In genomic region chr12:120196363-120196762, GRCh38 we compare ENCODE assay signal across 11 cellular contexts. TPM values are rescaled to one million over a fixed set of nuclear protein-coding genes. Genes with fewer than 3 reads are reported as not detected.
A peak's percentile ranks its signal among the peaks of the same experiment; 100 is the strongest.
DNase-seq lines count a peak whose midpoint lies in the region; TF ChIP-seq lines count a peak whose summit lies in the region.
"Had no signal": no experiment of that assay in that cellular context is flagged by ENCODE, and none has a peak within 500 bp of the region (broad histone marks: within the 10 kb centered on the region; RNA-seq: fewer than 3 reads in every experiment).

No MANE protein-coding gene starts in this region.

- TF ChIP-seq POLR2A in vagina (IDR thresholded peaks at IDR 0.05), result no peak

- H3K9ac ChIP-seq in SU-DHL-6 (ENCODE audit: low read length), result 0 out of 2 replicates have a peak overlapping the region, but pooled peaks have one; percentile 77

- CTCF ChIA-PET in A673 (lab: Charles Lee), result no interaction called here

- H3K9me3 ChIP-seq in A673 (ENCODE audit: low read depth, low read length, poor library complexity, severe bottlenecking) (no peaks in the 10 kb centered on the region), SU-DHL-6 (ENCODE audit: insufficient read depth, low read length) (no peaks in the 10 kb centered on the region), vagina (no peaks in the 10 kb centered on the region)
- H3K9me3 ChIP-seq: heart left ventricle had no signal

- peaks cover 57% of the 10 kb centered on the region for H3K79me2 ChIP-seq in SU-DHL-6 (ENCODE audit: insufficient read depth, low read length)

- peaks cover 48% of the 10 kb centered on the region for H3K36me3 ChIP-seq in A673 (ENCODE audit: insufficient read depth, low read length, poor library complexity, severe bottlenecking)
- H3K36me3 ChIP-seq in SU-DHL-6 (ENCODE audit: low read length), result peaks cover 38% of the 10 kb centered on the region
- H3K36me3 ChIP-seq in vagina, result peaks cover 0 to 26% of the 10 kb centered on the region in 2 donors

- H3K4me3 ChIP-seq in A673 (ENCODE audit: low read depth, low read length, poor library complexity, severe bottlenecking) (no peak overlapping the region), SU-DHL-6 (ENCODE audit: insufficient read depth, low read length, poor library complexity, severe bottlenecking) (peak overlapping the region; percentile 20), fibroblast of mammary gland (ENCODE audit: control insufficient read depth, low read depth, low read length) (no peak overlapping the region), vagina (no peak overlapping the region)
- H3K4me3 ChIP-seq: heart left ventricle had no signal

- DNase-seq in A673 (ENCODE audit: low spot score) (no peak), G401 (ENCODE audit: low spot score) (peak; percentile 10), fibroblast of mammary gland (ENCODE audit: low read depth) (peak; percentile 47), vagina (ENCODE audit: extremely low spot score in 2 of 2) (no peak), GM03348 (ENCODE audit: low spot score) (no peak), GF-D8 (lab: John Stamatoyannopoulos, UW) (no peak)
- no peak for DNase-seq in activated CD4-positive, CD25-positive, alpha-beta regulatory T cell treated with anti-CD3 and anti-CD28 coated beads, Interleukin-2, amount 50 U/mL, for 72 hours
- DNase-seq: activated effector memory CD4-positive, alpha-beta T cell treated with Interleukin-2 at 50 U/mL for 16 hours; heart left ventricle; NCI-H1694 had no signal

- no TSS peak for BruUV-seq in A673 (replicated peaks; lab: Mats Ljungman, UMichigan)

- in situ Hi-C loops in G401 (cut with HindIII; ENCODE audit: low sequenced_read_pairs), result no loop called here

- intact Hi-C loops in A673 (cut with micrococcal nuclease; ENCODE audit: unreplicated experiment), result no loop called here
- intact Hi-C loops in vagina (cut with DNase I), result no loop called here

- no peak overlapping the region for H2AFZ ChIP-seq in SU-DHL-6 (ENCODE audit: low read depth, low read length, severe bottlenecking)

- H3K27me3 ChIP-seq in A673 (replicated peaks; ENCODE audit: insufficient read depth, low read depth, low read length, poor library complexity) (no peaks in the 10 kb centered on the region), SU-DHL-6 (ENCODE audit: low read length) (no peaks in the 10 kb centered on the region), vagina (no peaks in the 10 kb centered on the region)
- H3K27me3 ChIP-seq: heart left ventricle had no signal

- no peaks in the 10 kb centered on the region for H3K9me2 ChIP-seq in SU-DHL-6 (replicated peaks; ENCODE audit: insufficient read depth, low read length)

- peaks cover 11% of the 10 kb centered on the region for H4K20me1 ChIP-seq in SU-DHL-6 (ENCODE audit: low read depth, low read length)

- H3K27ac ChIP-seq in A673 (ENCODE audit: low read depth, low read length, poor library complexity, severe bottlenecking), result peak overlapping the region; percentile 30
- peak overlapping the region; percentile 85 for H3K27ac ChIP-seq in SU-DHL-6 (ENCODE audit: low read depth, low read length)
- H3K27ac ChIP-seq in vagina, result no peak overlapping the region

- H3F3A ChIP-seq in SU-DHL-6 (ENCODE audit: insufficient read depth), result peaks cover 66% of the 10 kb centered on the region

- POLR2A ChIA-PET in A673 (lab: Charles Lee; ENCODE audit: low non-redundant PET), result no interaction called here

- TF ChIP-seq CTCF in A673 (conservative IDR thresholded peaks at IDR 0.05; ENCODE audit: low read depth, low read length) (no peak), SU-DHL-6 (IDR thresholded peaks at IDR 0.05; ENCODE audit: insufficient read depth, low read length, poor library complexity, severe bottlenecking) (no peak), fibroblast of mammary gland (conservative IDR thresholded peaks at IDR 0.05; ENCODE audit: control insufficient read depth, insufficient read depth, low read depth, low read length) (no peak), vagina (IDR thresholded peaks at IDR 0.05) (no peak)

- H3K4me2 ChIP-seq in SU-DHL-6 (ENCODE audit: low read depth, low read length, poor library complexity, severe bottlenecking), result peak overlapping the region; percentile 96

- H3K4me1 ChIP-seq in A673 (ENCODE audit: insufficient read depth, low read length, poor library complexity, severe bottlenecking), result peaks cover 17% of the 10 kb centered on the region
- H3K4me1 ChIP-seq in vagina, result peaks cover 63% of the 10 kb centered on the region

RNA-seq across cellular contexts. Expression of gene GCN1, which starts 1.8 kb away (rescaled TPM):
- total RNA-seq in A673 (2021) (129 and 131 TPM in 2 replicates), vagina (62.6 TPM)
- 65.2 and 79.0 TPM in 2 replicates for total RNA-seq in G401 (2014; rRNA removed; shearing (Covaris generic))

RNA-seq across cellular contexts. Expression of gene RPLP0, which starts 4.5 kb away (rescaled TPM):
- total RNA-seq in A673 (2021) (1,951 and 2,047 TPM in 2 replicates), vagina (2,837 TPM)
- 6,017 and 6,466 TPM in 2 replicates for total RNA-seq in G401 (2014; rRNA removed; shearing (Covaris generic))

Comparison
In these comparisons a context has a peak if more than half of its experiments do, and no peak if none do; other contexts are left out.
1. DNase-seq: peak in G401 (single experiment) and fibroblast of mammary gland (single experiment); none in A673 (single experiment), vagina (0 of 2), GM03348 (single experiment), GF-D8 (single experiment) and activated CD4-positive, CD25-positive, alpha-beta regulatory T cell treated with anti-CD3 and anti-CD28 coated beads, Interleukin-2, amount 50 U/mL, for 72 hours (single experiment).